In genomic region chr15:98775498-98776230, GRCh38 we compare ENCODE assay signal across 22 cellular contexts.
DNase-seq lines count a peak whose midpoint lies in the region; ATAC-seq and TF ChIP-seq lines count a peak whose summit lies in the region.
"Had no signal": no experiment of that assay in that cellular context is flagged by ENCODE, and none has a peak within 500 bp of the region (broad histone marks: within the 10 kb centered on the region; RNA-seq: fewer than 3 reads in every experiment).

No MANE protein-coding gene starts in this region.

- H3K9me3 Mint-ChIP-seq in endodermal cell (no peaks in the 10 kb centered on the region), nephron (no peaks in the 10 kb centered on the region)
- H3K9me3 Mint-ChIP-seq: activated B cell treated with CpG ODN at 0.5 μM for 24 hours; activated CD4-positive, alpha-beta memory T cell treated with anti-CD3 and anti-CD28 coated beads for 36 hours; CD4-positive, alpha-beta memory T cell; natural killer cell treated with Interleukin-12 subunit alpha and Interleukin-12 subunit beta and Interleukin-15 and Interleukin-18, amount 100 ng/mL, for 72 hours had no signal

- no peak for TF ChIP-seq CTCF in endodermal cell (conservative IDR thresholded peaks at IDR 0.05)
- no peak for TF ChIP-seq CTCF in nephron (IDR thresholded peaks at IDR 0.05; ENCODE audit: unreplicated experiment in 3 of 3)
- no peak for TF ChIP-seq CTCF in colonic mucosa (IDR thresholded peaks at IDR 0.05)

- peak overlapping the region in 9 of 11 experiments; percentile 23 to 77 (median 62); a peak in 16 of 22 replicates for H3K27ac ChIP-seq in BLaER1 treated with 17β-estradiol and CSF1 and Interleukin-3, amounts not matched to agents 10 nM and 100 nM
- no peak overlapping the region for H3K27ac ChIP-seq in endodermal cell (ENCODE audit: low read depth, low read length)
- H3K27ac ChIP-seq in colonic mucosa: no peak overlapping the region

- H3K4me3 ChIP-seq in BLaER1 treated with 17β-estradiol and CSF1 and Interleukin-3, amounts not matched to agents 10 nM and 100 nM: no peak overlapping the region
- no peak overlapping the region for H3K4me3 ChIP-seq in endodermal cell (ENCODE audit: low read length)
- no peak overlapping the region for H3K4me3 ChIP-seq in colonic mucosa
- H3K4me3 ChIP-seq: heart left ventricle, testis had no signal

- intact Hi-C loops in colonic mucosa (cut with DNase I): loop anchor here (5.0 to 10.0 kb wide), 3 partner anchors 111 to 299 kb away; no protein-coding TSS in a partner anchor

- DNase-seq in NCI-H1048 (lab: John Stamatoyannopoulos, UW) (peak; percentile 23), endodermal cell (no peak), ecto neural progenitor cell (ENCODE audit: low spot score) (no peak), colonic mucosa (no peak)
- DNase-seq: activated B cell treated with CpG ODN at 0.5 μM for 24 hours; activated CD4-positive, alpha-beta memory T cell treated with anti-CD3 and anti-CD28 coated beads for 36 hours; DMS153; GDM1; heart left ventricle; NCI-H1417 treated with DMSO at 0.1 percent for 48 hours; NCI-H2107; NCI-H446 treated with DMSO at 0.1 percent for 48 hours; SK-N-SH; testis had no signal

- no peaks in the 10 kb centered on the region for H3K9me3 ChIP-seq in BLaER1 treated with 17β-estradiol and CSF1 and Interleukin-3, amounts not matched to agents 10 nM and 100 nM (replicated peaks in 1 of 11)
- no peaks in the 10 kb centered on the region for H3K9me3 ChIP-seq in endodermal cell (ENCODE audit: control insufficient read depth, low read length)
- H3K9me3 ChIP-seq in colonic mucosa: no peaks in the 10 kb centered on the region
- H3K9me3 ChIP-seq: heart left ventricle, SK-N-SH, testis had no signal

- peak overlapping the region in 6 of 11 experiments; percentile 20 to 73 (median 24); a peak in 5 of 22 replicates for H3K9ac ChIP-seq in BLaER1 treated with 17β-estradiol and CSF1 and Interleukin-3, amounts not matched to agents 10 nM and 100 nM
- H3K9ac ChIP-seq in endodermal cell (ENCODE audit: extremely low read depth, low read length, poor library complexity, severe bottlenecking) (no peak overlapping the region), colonic mucosa (ENCODE audit: low read depth in 2 of 2, low read length in 2 of 2) (no peak overlapping the region)
- H3K9ac ChIP-seq: SK-N-SH had no signal

- ATAC-seq in GM18909 (IDR thresholded peaks at IDR 0.05; ENCODE audit: poor library complexity, unreplicated experiment): no peak
- ATAC-seq in SK-N-SH treated with all-trans-retinoic acid at 6 μM for 48 hours: no peak
- ATAC-seq: heart left ventricle, left lobe of liver had no signal

- 86 to 90% methylated on average over 4 to 6 of the region's 7 CpGs for WGBS in endodermal cell (ENCODE audit: insufficient coverage in 1 of 2, insufficient read length in 1 of 2), 2 experiments

- peaks cover 8% of the 10 kb centered on the region for H3K36me3 Mint-ChIP-seq in endodermal cell (ENCODE audit: low read depth)
- H3K36me3 Mint-ChIP-seq in nephron (ENCODE audit: low read depth): no peaks in the 10 kb centered on the region
- H3K36me3 Mint-ChIP-seq: activated CD4-positive, alpha-beta memory T cell treated with anti-CD3 and anti-CD28 coated beads for 36 hours; CD4-positive, alpha-beta memory T cell; natural killer cell treated with Interleukin-12 subunit alpha and Interleukin-12 subunit beta and Interleukin-15 and Interleukin-18, amount 100 ng/mL, for 72 hours had no signal

- peaks cover 78% of the 10 kb centered on the region for H3K4me1 Mint-ChIP-seq in endodermal cell
- H3K4me1 Mint-ChIP-seq in nephron: peaks cover 50% of the 10 kb centered on the region

- H3K27me3 Mint-ChIP-seq in endodermal cell (ENCODE audit: insufficient read depth): no peaks in the 10 kb centered on the region
- H3K27me3 Mint-ChIP-seq in nephron (ENCODE audit: low read depth): no peaks in the 10 kb centered on the region
- H3K27me3 Mint-ChIP-seq: activated CD4-positive, alpha-beta memory T cell treated with anti-CD3 and anti-CD28 coated beads for 36 hours; natural killer cell treated with Interleukin-12 subunit alpha and Interleukin-12 subunit beta and Interleukin-15 and Interleukin-18, amount 100 ng/mL, for 72 hours; progenitor cell of endocrine pancreas had no signal

- peaks cover 58 to 92% (median 85%) of the 10 kb centered on the region in 10 experiments for H3K4me1 ChIP-seq in BLaER1 treated with 17β-estradiol and CSF1 and Interleukin-3, amounts not matched to agents 10 nM and 100 nM
- H3K4me1 ChIP-seq in endodermal cell (ENCODE audit: control insufficient read depth, insufficient read depth, low read length) (peaks cover 48% of the 10 kb centered on the region), colonic mucosa (peaks cover 3% of the 10 kb centered on the region)

- H3K4me2 ChIP-seq in BLaER1 treated with 17β-estradiol and CSF1 and Interleukin-3, amounts not matched to agents 10 nM and 100 nM: peak overlapping the region; percentile 71 to 98 (median 89)
- H3K4me2 ChIP-seq: SK-N-SH had no signal

- peak overlapping the region; percentile 5 for H3K27ac Mint-ChIP-seq in endodermal cell
- H3K27ac Mint-ChIP-seq in nephron: peak overlapping the region; percentile 19 to 99 (median 25)
- H3K27ac Mint-ChIP-seq: activated B cell treated with CpG ODN at 0.5 μM for 24 hours; activated CD4-positive, alpha-beta memory T cell treated with anti-CD3 and anti-CD28 coated beads for 36 hours had no signal

- no peak overlapping the region for H3K4me3 Mint-ChIP-seq in endodermal cell
- no peak overlapping the region for H3K4me3 Mint-ChIP-seq in nephron
- H3K4me3 Mint-ChIP-seq: activated B cell treated with CpG ODN at 0.5 μM for 24 hours; activated CD4-positive, alpha-beta memory T cell treated with anti-CD3 and anti-CD28 coated beads for 36 hours; natural killer cell treated with Interleukin-12 subunit alpha and Interleukin-12 subunit beta and Interleukin-15 and Interleukin-18, amount 100 ng/mL, for 72 hours had no signal

- H3K27me3 ChIP-seq in BLaER1 treated with 17β-estradiol and CSF1 and Interleukin-3, amounts not matched to agents 10 nM and 100 nM: no peaks in the 10 kb centered on the region
- H3K27me3 ChIP-seq in endodermal cell (ENCODE audit: control insufficient read depth, insufficient read depth, low read length, poor library complexity, severe bottlenecking) (no peaks in the 10 kb centered on the region), colonic mucosa (no peaks in the 10 kb centered on the region)
- H3K27me3 ChIP-seq: heart left ventricle, testis had no signal

- H3K36me3 ChIP-seq in BLaER1 treated with 17β-estradiol and CSF1 and Interleukin-3, amounts not matched to agents 10 nM and 100 nM: peaks cover 0 to 5% (median 0%) of the 10 kb centered on the region in 11 experiments; a peak in 4 of 22 replicates
- H3K36me3 ChIP-seq in endodermal cell (ENCODE audit: control insufficient read depth, insufficient read depth, low read length) (peaks cover 8% of the 10 kb centered on the region), colonic mucosa (no peaks in the 10 kb centered on the region)
- H3K36me3 ChIP-seq: heart left ventricle had no signal

- H4K20me1 ChIP-seq in BLaER1 treated with 17β-estradiol and CSF1 and Interleukin-3, amounts not matched to agents 10 nM and 100 nM: peaks cover 82 to 100% (median 99%) of the 10 kb centered on the region in 11 experiments

TF ChIP-seq in SK-N-SH treated with all-trans-retinoic acid at 6 μM for 48 hours, 23 proteins besides CTCF, POLR2A, EP300 and RAD21 (continues in another document):
- TF ChIP-seq ISL1 (CRISPR knock-in tag; IDR thresholded peaks at IDR 0.05): no peak
- TF ChIP-seq, protein P1, sequence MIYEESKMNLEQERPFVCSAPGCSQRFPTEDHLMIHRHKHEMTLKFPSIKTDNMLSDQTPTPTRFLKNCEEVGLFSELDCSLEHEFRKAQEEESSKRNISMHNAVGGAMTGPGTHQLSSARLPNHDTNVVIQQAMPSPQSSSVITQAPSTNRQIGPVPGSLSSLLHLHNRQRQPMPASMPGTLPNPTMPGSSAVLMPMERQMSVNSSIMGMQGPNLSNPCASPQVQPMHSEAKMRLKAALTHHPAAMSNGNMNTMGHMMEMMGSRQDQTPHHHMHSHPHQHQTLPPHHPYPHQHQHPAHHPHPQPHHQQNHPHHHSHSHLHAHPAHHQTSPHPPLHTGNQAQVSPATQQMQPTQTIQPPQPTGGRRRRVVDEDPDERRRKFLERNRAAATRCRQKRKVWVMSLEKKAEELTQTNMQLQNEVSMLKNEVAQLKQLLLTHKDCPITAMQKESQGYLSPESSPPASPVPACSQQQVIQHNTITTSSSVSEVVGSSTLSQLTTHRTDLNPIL (CRISPR knock-in tag; IDR thresholded peaks at IDR 0.05; ENCODE audit: low read depth): no peak
- no peak for TF ChIP-seq ZNF565 (CRISPR knock-in tag; conservative IDR thresholded peaks at IDR 0.05; ENCODE audit: low read depth)
- TF ChIP-seq, protein P2, sequence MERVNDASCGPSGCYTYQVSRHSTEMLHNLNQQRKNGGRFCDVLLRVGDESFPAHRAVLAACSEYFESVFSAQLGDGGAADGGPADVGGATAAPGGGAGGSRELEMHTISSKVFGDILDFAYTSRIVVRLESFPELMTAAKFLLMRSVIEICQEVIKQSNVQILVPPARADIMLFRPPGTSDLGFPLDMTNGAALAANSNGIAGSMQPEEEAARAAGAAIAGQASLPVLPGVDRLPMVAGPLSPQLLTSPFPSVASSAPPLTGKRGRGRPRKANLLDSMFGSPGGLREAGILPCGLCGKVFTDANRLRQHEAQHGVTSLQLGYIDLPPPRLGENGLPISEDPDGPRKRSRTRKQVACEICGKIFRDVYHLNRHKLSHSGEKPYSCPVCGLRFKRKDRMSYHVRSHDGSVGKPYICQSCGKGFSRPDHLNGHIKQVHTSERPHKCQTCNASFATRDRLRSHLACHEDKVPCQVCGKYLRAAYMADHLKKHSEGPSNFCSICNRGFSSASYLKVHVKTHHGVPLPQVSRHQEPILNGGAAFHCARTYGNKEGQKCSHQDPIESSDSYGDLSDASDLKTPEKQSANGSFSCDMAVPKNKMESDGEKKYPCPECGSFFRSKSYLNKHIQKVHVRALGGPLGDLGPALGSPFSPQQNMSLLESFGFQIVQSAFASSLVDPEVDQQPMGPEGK (CRISPR knock-in tag; IDR thresholded peaks at IDR 0.05; ENCODE audit: borderline replicate concordance): no peak
- no peak for TF ChIP-seq BACH2 (CRISPR knock-in tag; IDR thresholded peaks at IDR 0.05; ENCODE audit: borderline replicate concordance)
- TF ChIP-seq TCF4 (CRISPR knock-in tag; IDR thresholded peaks at IDR 0.05; ENCODE audit: borderline replicate concordance): no peak
- TF ChIP-seq TOX (CRISPR knock-in tag; IDR thresholded peaks at IDR 0.05; ENCODE audit: borderline replicate concordance): no peak
- no peak for TF ChIP-seq ZC3H10 (CRISPR knock-in tag; IDR thresholded peaks at IDR 0.05)

Comparison
In these comparisons a context has a peak if more than half of its experiments do, and no peak if none do; other contexts are left out.
1. H3K27ac ChIP-seq: peak in BLaER1 treated with 17β-estradiol and CSF1 and Interleukin-3, amounts not matched to agents 10 nM and 100 nM (9 of 11); none in endodermal cell (single experiment) and colonic mucosa (single experiment).
2. H3K9ac ChIP-seq: peak in BLaER1 treated with 17β-estradiol and CSF1 and Interleukin-3, amounts not matched to agents 10 nM and 100 nM (6 of 11); none in endodermal cell (single experiment) and colonic mucosa (0 of 2).